In genomic region chr11:124493256-124493655, GRCh38 we compare ENCODE assay signal across 1 cellular context.
TF ChIP-seq lines count a peak whose summit lies in the region.

No MANE protein-coding gene starts in this region.

TF ChIP-seq in GM23338, 12 proteins besides CTCF, POLR2A, EP300 and RAD21 (continued from another document):
- TF ChIP-seq ZNF462 (CRISPR knock-in tag; IDR thresholded peaks at IDR 0.05) = no peak
- no peak for TF ChIP-seq ETS1 (IDR thresholded peaks at IDR 0.05)
- no peak for TF ChIP-seq NANOG (IDR thresholded peaks at IDR 0.05; ENCODE audit: borderline replicate concordance)
- no peak for TF ChIP-seq STAT1 (IDR thresholded peaks at IDR 0.05; ENCODE audit: unreplicated experiment)
- TF ChIP-seq CREB1 (CRISPR knock-in tag; IDR thresholded peaks at IDR 0.05; ENCODE audit: low read depth) = no peak
- no peak for TF ChIP-seq EZH2 (IDR thresholded peaks at IDR 0.05; ENCODE audit: low read depth, unreplicated experiment)
- no peak for TF ChIP-seq EZH2phosphoT487 (IDR thresholded peaks at IDR 0.05; ENCODE audit: unreplicated experiment)
- TF ChIP-seq REST (IDR thresholded peaks at IDR 0.05; ENCODE audit: unreplicated experiment) = no peak
- TF ChIP-seq ZNF114 (CRISPR knock-in tag; IDR thresholded peaks at IDR 0.05) = no peak
- no peak for TF ChIP-seq POLR2AphosphoS5 (IDR thresholded peaks at IDR 0.05; ENCODE audit: low read depth)
- no peak for TF ChIP-seq JUNB (IDR thresholded peaks at IDR 0.05; ENCODE audit: unreplicated experiment)
